In genomic region chr3:48563382-48563918, GRCh38 we compare ENCODE assay signal across 10 cellular contexts. TPM values are rescaled to one million over a fixed set of nuclear protein-coding genes. Genes with fewer than 3 reads are reported as not detected.
A peak's percentile ranks its signal among the peaks of the same experiment; 100 is the strongest.
DNase-seq lines count a peak whose midpoint lies in the region; ATAC-seq and TF ChIP-seq lines count a peak whose summit lies in the region.
"Had no signal": no experiment of that assay in that cellular context is flagged by ENCODE, and none has a peak within 500 bp of the region (broad histone marks: within the 10 kb centered on the region; RNA-seq: fewer than 3 reads in every experiment).

TSS of gene UCN2 (minus strand) at chr3:48563781. CDS start at chr3:48563124, 657 bp downstream.

- H3K36me3 ChIP-seq in suprapubic skin: peaks cover 13% of the 10 kb centered on the region
- no peaks in the 10 kb centered on the region for H3K36me3 ChIP-seq in naive thymus-derived CD4-positive, alpha-beta T cell (ENCODE audit: control insufficient read depth in 2 of 3, insufficient read depth in 3 of 3, low read length in 3 of 3)

- H3K4me1 Mint-ChIP-seq in activated CD8-positive, alpha-beta memory T cell treated with anti-CD3 and anti-CD28 coated beads, Interleukin-2, amount 10 ng/mL, durations not matched to agents 7 days and 5 days: peaks cover 52% of the 10 kb centered on the region
- H3K4me1 Mint-ChIP-seq in naive thymus-derived CD4-positive, alpha-beta T cell: peaks cover 4 to 35% (median 12%) of the 10 kb centered on the region in 7 donors

- CTCF ChIA-PET in activated CD8-positive, alpha-beta memory T cell treated with anti-CD3 and anti-CD28 coated beads, Interleukin-2, amount 10 ng/mL, durations not matched to agents 7 days and 5 days (lab: Charles Lee): interaction anchor here (1.3 to 2.5 kb wide), 3 partner anchors 15 to 163 kb away, joined by 4 to 7 read pairs (median 6); no protein-coding TSS in a partner anchor
- CTCF ChIA-PET in naive thymus-derived CD4-positive, alpha-beta T cell (lab: Charles Lee): no interaction called here

- TF ChIP-seq POLR2A in suprapubic skin (IDR thresholded peaks at IDR 0.05): no peak

- no peak for ATAC-seq in activated CD8-positive, alpha-beta memory T cell treated with anti-CD3 and anti-CD28 coated beads, Interleukin-2, amount 10 ng/mL, durations not matched to agents 7 days and 5 days
- ATAC-seq in omental fat pad (ENCODE audit: low FRiP score): no peak
- ATAC-seq in HG03354 (IDR thresholded peaks at IDR 0.05; ENCODE audit: poor library complexity, severe bottlenecking, unreplicated experiment): no peak
- no peak for ATAC-seq in naive thymus-derived CD4-positive, alpha-beta T cell

- no peaks in the 10 kb centered on the region for H3K27me3 Mint-ChIP-seq in activated CD8-positive, alpha-beta memory T cell treated with anti-CD3 and anti-CD28 coated beads, Interleukin-2, amount 10 ng/mL, durations not matched to agents 7 days and 5 days
- no peaks in the 10 kb centered on the region for H3K27me3 Mint-ChIP-seq in naive thymus-derived CD4-positive, alpha-beta T cell
- H3K27me3 Mint-ChIP-seq: CD4-positive, alpha-beta memory T cell had no signal

- H3K4me3 ChIP-seq in fibroblast of mammary gland (ENCODE audit: control insufficient read depth, low read depth, low read length): no peak within 1 kb of the TSS
- no peak within 1 kb of the TSS for H3K4me3 ChIP-seq in suprapubic skin
- no peak within 1 kb of the TSS for H3K4me3 ChIP-seq in naive thymus-derived CD4-positive, alpha-beta T cell (ENCODE audit: low read length)
- H3K4me3 ChIP-seq: coronary artery had no signal

- no peak within 1 kb of the TSS for H3K4me3 Mint-ChIP-seq in activated CD8-positive, alpha-beta memory T cell treated with anti-CD3 and anti-CD28 coated beads, Interleukin-2, amount 10 ng/mL, durations not matched to agents 7 days and 5 days
- no peak within 1 kb of the TSS for H3K4me3 Mint-ChIP-seq in naive thymus-derived CD4-positive, alpha-beta T cell

- no peak for DNase-seq in activated CD8-positive, alpha-beta memory T cell treated with anti-CD3 and anti-CD28 coated beads, Interleukin-2, amount 10 ng/mL, durations not matched to agents 7 days and 5 days
- DNase-seq in activated CD8-positive, alpha-beta memory T cell treated with anti-CD3 and anti-CD28 coated beads, Interleukin-2, amount 50 U/mL, for 48 hours: no peak
- peak; percentile 53 for DNase-seq in T1000 (lab: John Stamatoyannopoulos, UW)
- DNase-seq in fibroblast of mammary gland (ENCODE audit: low read depth): peak; percentile 48
- no peak for DNase-seq in suprapubic skin (ENCODE audit: low spot score in 2 of 2)
- DNase-seq in omental fat pad (ENCODE audit: low spot score): no peak
- DNase-seq in naive thymus-derived CD4-positive, alpha-beta T cell: no peak

- H3K27ac Mint-ChIP-seq in activated CD8-positive, alpha-beta memory T cell treated with anti-CD3 and anti-CD28 coated beads, Interleukin-2, amount 10 ng/mL, durations not matched to agents 7 days and 5 days: peak within 1 kb of the TSS; percentile 54
- peak within 1 kb of the TSS in 1 of 9 donors; percentile 39 for H3K27ac Mint-ChIP-seq in naive thymus-derived CD4-positive, alpha-beta T cell

- H3K27me3 ChIP-seq in suprapubic skin: no peaks in the 10 kb centered on the region
- no peaks in the 10 kb centered on the region for H3K27me3 ChIP-seq in naive thymus-derived CD4-positive, alpha-beta T cell (ENCODE audit: control insufficient read depth in 2 of 2, insufficient read depth in 2 of 2, low read length in 2 of 2)

- no peaks in the 10 kb centered on the region for H3K36me3 Mint-ChIP-seq in activated CD8-positive, alpha-beta memory T cell treated with anti-CD3 and anti-CD28 coated beads, Interleukin-2, amount 10 ng/mL, durations not matched to agents 7 days and 5 days
- H3K36me3 Mint-ChIP-seq in naive thymus-derived CD4-positive, alpha-beta T cell: no peaks in the 10 kb centered on the region
- H3K36me3 Mint-ChIP-seq: CD4-positive, alpha-beta memory T cell had no signal

- 74% methylated on average over 6 of the region's 6 CpGs for WGBS in suprapubic skin

- no peaks in the 10 kb centered on the region for H3K9me3 Mint-ChIP-seq in activated CD8-positive, alpha-beta memory T cell treated with anti-CD3 and anti-CD28 coated beads, Interleukin-2, amount 10 ng/mL, durations not matched to agents 7 days and 5 days (ENCODE audit: low read depth)
- no peaks in the 10 kb centered on the region for H3K9me3 Mint-ChIP-seq in naive thymus-derived CD4-positive, alpha-beta T cell

- POLR2A ChIA-PET in naive thymus-derived CD4-positive, alpha-beta T cell (lab: Charles Lee): no interaction called here

- intact Hi-C loops in naive thymus-derived CD4-positive, alpha-beta T cell (cut with micrococcal nuclease): no loop called here

- TF ChIP-seq CTCF in fibroblast of mammary gland (conservative IDR thresholded peaks at IDR 0.05; ENCODE audit: control insufficient read depth, insufficient read depth, low read depth, low read length) (peak; percentile 21), suprapubic skin (IDR thresholded peaks at IDR 0.05) (no peak), omental fat pad (IDR thresholded peaks at IDR 0.05) (no peak)

- H3K9me3 ChIP-seq in suprapubic skin: no peaks in the 10 kb centered on the region
- no peaks in the 10 kb centered on the region for H3K9me3 ChIP-seq in naive thymus-derived CD4-positive, alpha-beta T cell (ENCODE audit: control insufficient read depth in 2 of 3, low read length in 3 of 3)

- no peak for TF ChIP-seq EP300 in suprapubic skin (IDR thresholded peaks at IDR 0.05)

- H3K4me1 ChIP-seq in suprapubic skin: peaks cover 44% of the 10 kb centered on the region
- H3K4me1 ChIP-seq in naive thymus-derived CD4-positive, alpha-beta T cell (ENCODE audit: control insufficient read depth in 2 of 2, insufficient read depth in 2 of 2, low read length in 2 of 2): no peaks in the 10 kb centered on the region

- no peak within 1 kb of the TSS for H3K27ac ChIP-seq in suprapubic skin
- H3K27ac ChIP-seq in naive thymus-derived CD4-positive, alpha-beta T cell (ENCODE audit: low read depth, low read length): no peak within 1 kb of the TSS

RNA-seq across cellular contexts. Expression of gene UCN2, which starts in this region (rescaled TPM):
- total RNA-seq in activated CD8-positive, alpha-beta memory T cell treated with anti-CD3 and anti-CD28 coated beads, Interleukin-2, amount 10 ng/mL, durations not matched to agents 7 days and 5 days: not detected
- total RNA-seq in suprapubic skin (10 to 100 TPM; 10.1 to 23.7 (median 18.0) TPM), omental fat pad (under 1 TPM in 1 of 4 donors, not detected in 3; 0.28 TPM)
- under 1 TPM in 1 of 5 experiments, not detected in 4; 0.51 TPM for total RNA-seq in naive thymus-derived CD4-positive, alpha-beta T cell
- polyA plus RNA-seq in naive thymus-derived CD4-positive, alpha-beta T cell: not detected
- total RNA-seq: CD4-positive, alpha-beta memory T cell had no signal
- polyA plus RNA-seq: CD4-positive, alpha-beta memory T cell had no signal

Comparison
In these comparisons a context has a peak if more than half of its experiments do, and no peak if none do; other contexts are left out.
1. RNA of gene UCN2 (total RNA-seq): 10.1 to 23.7 TPM in suprapubic skin; 0.28 TPM in omental fat pad, 0.51 TPM in naive thymus-derived CD4-positive, alpha-beta T cell and not detected in activated CD8-positive, alpha-beta memory T cell treated with anti-CD3 and anti-CD28 coated beads, Interleukin-2, amount 10 ng/mL, durations not matched to agents 7 days and 5 days; every median in the first group is over 4 times any median in the second.
2. DNase-seq: peak in T1000 (single experiment) and fibroblast of mammary gland (single experiment); none in activated CD8-positive, alpha-beta memory T cell treated with anti-CD3 and anti-CD28 coated beads, Interleukin-2, amount 10 ng/mL, durations not matched to agents 7 days and 5 days (single experiment), activated CD8-positive, alpha-beta memory T cell treated with anti-CD3 and anti-CD28 coated beads, Interleukin-2, amount 50 U/mL, for 48 hours (single experiment), suprapubic skin (0 of 2), omental fat pad (single experiment) and naive thymus-derived CD4-positive, alpha-beta T cell (0 of 9).